ENCODE assay signal across 12 cellular contexts in genomic region chr12:69630191-69630590, GRCh38. TPM values are rescaled to one million over a fixed set of nuclear protein-coding genes. Genes with fewer than 3 reads are reported as not detected.
DNase-seq lines count a peak whose midpoint lies in the region; ATAC-seq and TF ChIP-seq lines count a peak whose summit lies in the region.
"Had no signal": no experiment of that assay in that cellular context is flagged by ENCODE, and none has a peak within 500 bp of the region (broad histone marks: within the 10 kb centered on the region; RNA-seq: fewer than 3 reads in every experiment).

No MANE protein-coding gene starts in this region.

- DNase-seq in AG10803 (ENCODE audit: low read depth) = peak; percentile 8
- peak; percentile 28 for DNase-seq in HPDE6-E6E7 (ENCODE audit: extremely low spot score)
- no peak for DNase-seq in glutamatergic neuron
- DNase-seq in mesothelial cell of epicardium (ENCODE audit: low spot score in 2 of 2, unreplicated experiment in 2 of 2) = no peak
- DNase-seq in NCI-H1092 treated with DMSO at 0.1 percent for 48 hours (lab: John Stamatoyannopoulos, UW) = no peak
- no peak for DNase-seq in NCI-H82 (lab: John Stamatoyannopoulos, UW)
- DNase-seq: activated CD4-positive, alpha-beta T cell treated with anti-CD3 and anti-CD28 coated beads, Interleukin-2, amount 50 U/mL, for 48 hours; NCI-H187; thyroid gland had no signal

- H3K27ac Mint-ChIP-seq in glutamatergic neuron (ENCODE audit: unreplicated experiment) (no peak overlapping the region), mesothelial cell of epicardium (no peak overlapping the region)

- no peaks in the 10 kb centered on the region for H3K36me3 Mint-ChIP-seq in glutamatergic neuron (ENCODE audit: unreplicated experiment)
- no peaks in the 10 kb centered on the region for H3K36me3 Mint-ChIP-seq in mesothelial cell of epicardium

- no peak overlapping the region for H3K4me3 ChIP-seq in AG10803 (ENCODE audit: low read length)
- H3K4me3 ChIP-seq: esophagus muscularis mucosa, thyroid gland had no signal

- H3K27me3 Mint-ChIP-seq in glutamatergic neuron (ENCODE audit: unreplicated experiment) = peaks cover 3% of the 10 kb centered on the region
- H3K27me3 Mint-ChIP-seq in mesothelial cell of epicardium (ENCODE audit: low read depth) = no peaks in the 10 kb centered on the region

- TF ChIP-seq CTCF in AG10803 (conservative IDR thresholded peaks at IDR 0.05; ENCODE audit: low read length) (peak; percentile 42), glutamatergic neuron (IDR thresholded peaks at IDR 0.05; ENCODE audit: partially characterized antibody, unreplicated experiment) (peak; percentile 29), mesothelial cell of epicardium (IDR thresholded peaks at IDR 0.05; ENCODE audit: unreplicated experiment) (no peak)

- H3K9me3 Mint-ChIP-seq in glutamatergic neuron (ENCODE audit: unreplicated experiment) (peaks cover 3% of the 10 kb centered on the region), mesothelial cell of epicardium (no peaks in the 10 kb centered on the region)

- H3K4me3 Mint-ChIP-seq in glutamatergic neuron (ENCODE audit: unreplicated experiment) (no peak overlapping the region), mesothelial cell of epicardium (no peak overlapping the region)

- H3K4me1 Mint-ChIP-seq in glutamatergic neuron (ENCODE audit: low read depth, unreplicated experiment) (no peaks in the 10 kb centered on the region), mesothelial cell of epicardium (no peaks in the 10 kb centered on the region)

- ATAC-seq in SK-N-SH treated with all-trans-retinoic acid at 6 μM for 48 hours = peak; percentile 50; the same call in 1 of the 3 replicates
- no peak for ATAC-seq in HG03108 (IDR thresholded peaks at IDR 0.05; ENCODE audit: unreplicated experiment)

TF ChIP-seq in SK-N-SH treated with all-trans-retinoic acid at 6 μM for 48 hours, 23 proteins besides CTCF, POLR2A, EP300 and RAD21:
- no peak for TF ChIP-seq ZNF8 (CRISPR knock-in tag; IDR thresholded peaks at IDR 0.05)
- no peak for TF ChIP-seq ZFP30 (CRISPR knock-in tag; IDR thresholded peaks at IDR 0.05)
- TF ChIP-seq ZC3H10 (CRISPR knock-in tag; IDR thresholded peaks at IDR 0.05) = no peak
- no peak for TF ChIP-seq RARB (CRISPR knock-in tag; IDR thresholded peaks at IDR 0.05)
- TF ChIP-seq ZNF565 (CRISPR knock-in tag; conservative IDR thresholded peaks at IDR 0.05; ENCODE audit: low read depth) = no peak
- TF ChIP-seq ESRRG (CRISPR knock-in tag; IDR thresholded peaks at IDR 0.05) = no peak
- no peak for TF ChIP-seq BACH2 (CRISPR knock-in tag; IDR thresholded peaks at IDR 0.05; ENCODE audit: borderline replicate concordance)
- no peak for TF ChIP-seq TOX (CRISPR knock-in tag; IDR thresholded peaks at IDR 0.05; ENCODE audit: borderline replicate concordance)
- TF ChIP-seq TCF4 (CRISPR knock-in tag; IDR thresholded peaks at IDR 0.05; ENCODE audit: borderline replicate concordance) = no peak
- no peak for TF ChIP-seq PPARA (CRISPR knock-in tag; IDR thresholded peaks at IDR 0.05; ENCODE audit: borderline replicate concordance)
- no peak for TF ChIP-seq ARNTL (CRISPR knock-in tag; IDR thresholded peaks at IDR 0.05; ENCODE audit: borderline replicate concordance, low read depth)
- TF ChIP-seq, protein P1, sequence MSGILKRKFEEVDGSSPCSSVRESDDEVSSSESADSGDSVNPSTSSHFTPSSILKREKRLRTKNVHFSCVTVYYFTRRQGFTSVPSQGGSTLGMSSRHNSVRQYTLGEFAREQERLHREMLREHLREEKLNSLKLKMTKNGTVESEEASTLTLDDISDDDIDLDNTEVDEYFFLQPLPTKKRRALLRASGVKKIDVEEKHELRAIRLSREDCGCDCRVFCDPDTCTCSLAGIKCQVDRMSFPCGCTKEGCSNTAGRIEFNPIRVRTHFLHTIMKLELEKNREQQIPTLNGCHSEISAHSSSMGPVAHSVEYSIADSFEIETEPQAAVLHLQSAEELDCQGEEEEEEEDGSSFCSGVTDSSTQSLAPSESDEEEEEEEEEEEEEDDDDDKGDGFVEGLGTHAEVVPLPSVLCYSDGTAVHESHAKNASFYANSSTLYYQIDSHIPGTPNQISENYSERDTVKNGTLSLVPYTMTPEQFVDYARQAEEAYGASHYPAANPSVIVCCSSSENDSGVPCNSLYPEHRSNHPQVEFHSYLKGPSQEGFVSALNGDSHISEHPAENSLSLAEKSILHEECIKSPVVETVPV (CRISPR knock-in tag; IDR thresholded peaks at IDR 0.05) = no peak
- TF ChIP-seq CSDC2 (CRISPR knock-in tag; IDR thresholded peaks at IDR 0.05) = no peak
- TF ChIP-seq CREB5 (CRISPR knock-in tag; IDR thresholded peaks at IDR 0.05; ENCODE audit: low read depth) = no peak
- TF ChIP-seq, protein P2, sequence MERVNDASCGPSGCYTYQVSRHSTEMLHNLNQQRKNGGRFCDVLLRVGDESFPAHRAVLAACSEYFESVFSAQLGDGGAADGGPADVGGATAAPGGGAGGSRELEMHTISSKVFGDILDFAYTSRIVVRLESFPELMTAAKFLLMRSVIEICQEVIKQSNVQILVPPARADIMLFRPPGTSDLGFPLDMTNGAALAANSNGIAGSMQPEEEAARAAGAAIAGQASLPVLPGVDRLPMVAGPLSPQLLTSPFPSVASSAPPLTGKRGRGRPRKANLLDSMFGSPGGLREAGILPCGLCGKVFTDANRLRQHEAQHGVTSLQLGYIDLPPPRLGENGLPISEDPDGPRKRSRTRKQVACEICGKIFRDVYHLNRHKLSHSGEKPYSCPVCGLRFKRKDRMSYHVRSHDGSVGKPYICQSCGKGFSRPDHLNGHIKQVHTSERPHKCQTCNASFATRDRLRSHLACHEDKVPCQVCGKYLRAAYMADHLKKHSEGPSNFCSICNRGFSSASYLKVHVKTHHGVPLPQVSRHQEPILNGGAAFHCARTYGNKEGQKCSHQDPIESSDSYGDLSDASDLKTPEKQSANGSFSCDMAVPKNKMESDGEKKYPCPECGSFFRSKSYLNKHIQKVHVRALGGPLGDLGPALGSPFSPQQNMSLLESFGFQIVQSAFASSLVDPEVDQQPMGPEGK (CRISPR knock-in tag; IDR thresholded peaks at IDR 0.05; ENCODE audit: borderline replicate concordance) = no peak
- TF ChIP-seq ZNF70 (CRISPR knock-in tag; IDR thresholded peaks at IDR 0.05) = no peak
- no peak for TF ChIP-seq SNAI2 (CRISPR knock-in tag; IDR thresholded peaks at IDR 0.05)
- TF ChIP-seq TSHZ2 (CRISPR knock-in tag; IDR thresholded peaks at IDR 0.05) = no peak
- no peak for TF ChIP-seq ISL1 (CRISPR knock-in tag; IDR thresholded peaks at IDR 0.05)
- TF ChIP-seq POU6F1 (CRISPR knock-in tag; IDR thresholded peaks at IDR 0.05; ENCODE audit: borderline replicate concordance, low read depth) = no peak

RNA-seq across cellular contexts. Expression of gene LRRC10, which starts 19.5 kb away (rescaled TPM):
- total RNA-seq in glutamatergic neuron (ENCODE audit: unreplicated experiment) (not detected), mesothelial cell of epicardium (not detected in 3 replicates)
- total RNA-seq: esophagus muscularis mucosa, thyroid gland had no signal

RNA-seq across cellular contexts. Expression of gene CCT2, which starts 44.9 kb away (rescaled TPM):
- total RNA-seq in glutamatergic neuron (ENCODE audit: unreplicated experiment) (298 TPM), mesothelial cell of epicardium (215 to 223 TPM (median 220 TPM) in 3 replicates)

Comparison
In these comparisons a context has a peak if more than half of its experiments do, and no peak if none do; other contexts are left out.
1. DNase-seq: peak in AG10803 (single experiment) and HPDE6-E6E7 (single experiment); none in glutamatergic neuron (single experiment), mesothelial cell of epicardium (0 of 2), NCI-H1092 treated with DMSO at 0.1 percent for 48 hours (single experiment) and NCI-H82 (single experiment).